In genomic region chr6:11403035-11403601, GRCh38 we compare ENCODE assay signal across 14 cellular contexts.
A peak's percentile ranks its signal among the peaks of the same experiment; 100 is the strongest.
DNase-seq lines count a peak whose midpoint lies in the region; ATAC-seq, FAIRE-seq and TF ChIP-seq lines count a peak whose summit lies in the region.
"Had no signal": no experiment of that assay in that cellular context is flagged by ENCODE, and none has a peak within 500 bp of the region (broad histone marks: within the 10 kb centered on the region; RNA-seq: fewer than 3 reads in every experiment).

No MANE protein-coding gene starts in this region.

- ATAC-seq in T-helper 17 cell (no peak), GM18870 (IDR thresholded peaks at IDR 0.05; ENCODE audit: unreplicated experiment) (no peak), HG03280 (IDR thresholded peaks at IDR 0.05; ENCODE audit: unreplicated experiment) (no peak)

- H3K27ac Mint-ChIP-seq in T-helper 17 cell (peak overlapping the region; percentile 56), nephron progenitor cell (peak overlapping the region; percentile 97)

- peaks cover 20% of the 10 kb centered on the region for H3K9me3 Mint-ChIP-seq in nephron progenitor cell

- no peak for TF ChIP-seq CTCF in nephron progenitor cell (IDR thresholded peaks at IDR 0.05)

- H3K27me3 Mint-ChIP-seq in T-helper 17 cell (no peaks in the 10 kb centered on the region), nephron progenitor cell (ENCODE audit: low read depth, poor library complexity) (no peaks in the 10 kb centered on the region)

- peaks cover 3% of the 10 kb centered on the region for H3K4me1 Mint-ChIP-seq in T-helper 17 cell
- H3K4me1 Mint-ChIP-seq in nephron progenitor cell = peaks cover 12% of the 10 kb centered on the region

- H3K4me3 Mint-ChIP-seq in T-helper 17 cell = no peak overlapping the region
- no peak overlapping the region for H3K4me3 Mint-ChIP-seq in nephron progenitor cell

- peak; percentile 65 for FAIRE-seq in GM18507 (lab: Jason Lieb, UNC)
- FAIRE-seq: H1 had no signal

- H3K9me3 ChIP-seq in T-helper 17 cell (ENCODE audit: control insufficient read depth, low read length, poor library complexity, severe bottlenecking) = no peaks in the 10 kb centered on the region
- H3K9me3 ChIP-seq: SJCRH30 had no signal

- H3K36me3 Mint-ChIP-seq in T-helper 17 cell (ENCODE audit: low read depth) (peaks cover 2% of the 10 kb centered on the region), nephron progenitor cell (ENCODE audit: low read depth) (no peaks in the 10 kb centered on the region)

- DNase-seq in GM18507 (ENCODE audit: extremely low spot score, insufficient read length, low read depth) = no peak
- no peak for DNase-seq in T-helper 17 cell
- no peak for DNase-seq in nephron progenitor cell
- no peak for DNase-seq in glomerular visceral epithelial cell (ENCODE audit: extremely low spot score)
- no peak for DNase-seq in KG1 (lab: John Stamatoyannopoulos, UW)
- DNase-seq: EL; NCI-H1436; NCI-H2029 treated with DMSO at 0.1 percent for 48 hours; NCI-H526 treated with DMSO at 0.1 percent for 48 hours; NK-92 treated with Interleukin-12 subunit alpha and Interleukin-12 subunit beta, amount 100 ng/mL, for 24 hours; SJCRH30 had no signal
